In genomic region chr15:45948226-45948625, GRCh38 we compare ENCODE assay signal across 26 cellular contexts.
DNase-seq lines count a peak whose midpoint lies in the region; ATAC-seq and TF ChIP-seq lines count a peak whose summit lies in the region.
"Had no signal": no experiment of that assay in that cellular context is flagged by ENCODE, and none has a peak within 500 bp of the region (broad histone marks: within the 10 kb centered on the region; RNA-seq: fewer than 3 reads in every experiment).

No MANE protein-coding gene starts in this region.

- no peaks in the 10 kb centered on the region for H3K9me2 ChIP-seq in Loucy (replicated peaks; ENCODE audit: low read depth, low read length)

- peaks cover 18% of the 10 kb centered on the region for H3K4me1 ChIP-seq in Loucy (ENCODE audit: insufficient read depth, low read length, poor library complexity, severe bottlenecking)
- H3K4me1 ChIP-seq in mesenchymal stem cell (ENCODE audit: control insufficient read depth, insufficient read depth, low read depth, low read length) = peaks cover 3% of the 10 kb centered on the region
- H3K4me1 ChIP-seq: gastrocnemius medialis, stomach, thyroid gland had no signal

- no peak overlapping the region for H2BK12ac ChIP-seq in mesenchymal stem cell (ENCODE audit: low read length in 2 of 2)

- H4K8ac ChIP-seq in mesenchymal stem cell (ENCODE audit: low read length) = no peak overlapping the region

- H3K4me3 ChIP-seq in Loucy (ENCODE audit: low read length, poor library complexity, severe bottlenecking) = peak overlapping the region; percentile 19
- H3K4me3 ChIP-seq in astrocyte of the cerebellum (ENCODE audit: low read depth, low read length) = no peak overlapping the region
- no peak overlapping the region for H3K4me3 ChIP-seq in mesenchymal stem cell (ENCODE audit: insufficient read depth in 1 of 2, low read depth in 1 of 2, low read length in 2 of 2)
- H3K4me3 ChIP-seq: gastrocnemius medialis, ovary, skin epidermis, stomach, thyroid gland had no signal

- H3K14ac ChIP-seq in mesenchymal stem cell (ENCODE audit: low read length in 2 of 2) = no peak overlapping the region

- no peaks in the 10 kb centered on the region for H3K79me2 ChIP-seq in Loucy (ENCODE audit: insufficient read depth, low read length)

- H3K27me3 ChIP-seq in Loucy (ENCODE audit: insufficient read depth, low read length, poor library complexity, severe bottlenecking) (no peaks in the 10 kb centered on the region), mesenchymal stem cell (ENCODE audit: control insufficient read depth in 1 of 2, insufficient read depth in 1 of 2, low read length in 2 of 2) (peaks cover 0 to 10% of the 10 kb centered on the region in 2 experiments)
- H3K27me3 ChIP-seq: gastrocnemius medialis, ovary, stomach, thyroid gland had no signal

- in situ Hi-C loops in astrocyte of the cerebellum (cut with HindIII; ENCODE audit: low sequenced_read_pairs) = no loop called here

- no peak for ATAC-seq in HG03045 (IDR thresholded peaks at IDR 0.05; ENCODE audit: unreplicated experiment)
- ATAC-seq: gastrocnemius medialis; natural killer cell treated with Interleukin-12 subunit alpha and Interleukin-12 subunit beta and Interleukin-15 and Interleukin-18, amount 100 ng/mL, for 72 hours; Panc1 had no signal

- no peak overlapping the region for H2BK5ac ChIP-seq in mesenchymal stem cell (ENCODE audit: low read depth, low read length, poor library complexity, severe bottlenecking)

- H3F3A ChIP-seq in Loucy (ENCODE audit: low read depth) = no peaks in the 10 kb centered on the region

- H2AFZ ChIP-seq in Loucy (ENCODE audit: low read length) (peak overlapping the region; percentile 66), mesenchymal stem cell (ENCODE audit: low read depth, low read length) (peak overlapping the region; percentile 14)

- H3K23ac ChIP-seq in mesenchymal stem cell (ENCODE audit: low read length in 2 of 2) = no peak overlapping the region

- DNase-seq in H4 (ENCODE audit: low spot score) (peak; percentile 37), astrocyte of the cerebellum (ENCODE audit: low read depth) (peak; percentile 33), mesenchymal stem cell (no peak), cerebellum (ENCODE audit: low spot score) (no peak), ureter (ENCODE audit: low spot score) (no peak), NCI-H2171 treated with DMSO at 0.1 percent for 48 hours (lab: John Stamatoyannopoulos, UW) (no peak)
- DNase-seq: activated CD8-positive, alpha-beta memory T cell treated with anti-CD3 and anti-CD28 coated beads for 24 hours; activated effector memory CD4-positive, alpha-beta T cell treated with anti-CD3 and anti-CD28 coated beads, Interleukin-2, amount 50 U/mL, for 16 hours; activated naive CD8-positive, alpha-beta T cell treated with anti-CD3 and anti-CD28 coated beads, Interleukin-2, amount 10 ng/mL, durations not matched to agents 7 days and 5 days; DMS79 treated with DMSO at 0.1 percent for 48 hours; gastrocnemius medialis; hypothalamus; NCI-H1105; NCI-H2029 treated with DMSO at 0.1 percent for 48 hours; NCI-H446 treated with DMSO at 0.1 percent for 48 hours; ovary; retina; stimulated activated CD8-positive, alpha-beta memory T cell treated with anti-CD3 and anti-CD28 coated beads, Interleukin-4, amount 100 ng/mL, for 48 hours; stomach; thyroid gland had no signal

- no peak overlapping the region for H2AK5ac ChIP-seq in mesenchymal stem cell (ENCODE audit: low read length, severe bottlenecking)

- H3K79me1 ChIP-seq in mesenchymal stem cell (replicated peaks; ENCODE audit: low read length, poor library complexity, severe bottlenecking) = no peaks in the 10 kb centered on the region

- TF ChIP-seq CTCF in Loucy (conservative IDR thresholded peaks at IDR 0.05; ENCODE audit: low read length) = 0 out of 2 replicates have a peak, but pooled peaks have one; percentile 23
- TF ChIP-seq CTCF in astrocyte of the cerebellum (IDR thresholded peaks at IDR 0.05; ENCODE audit: low read depth, low read length, missing control alignments) = no peak

- H3K9me3 ChIP-seq in Loucy (ENCODE audit: insufficient read depth, low read depth, low read length) = no peaks in the 10 kb centered on the region
- H3K9me3 ChIP-seq in mesenchymal stem cell (ENCODE audit: control insufficient read depth, low read length) = no peaks in the 10 kb centered on the region
- H3K9me3 ChIP-seq: gastrocnemius medialis, ovary, stomach, thyroid gland had no signal

- H3K18ac ChIP-seq in mesenchymal stem cell (ENCODE audit: low read depth in 1 of 2, low read length in 2 of 2) = no peak overlapping the region

- H3K4ac ChIP-seq in mesenchymal stem cell (ENCODE audit: low read depth in 1 of 2, low read length in 2 of 2) = no peak overlapping the region

- WGBS in mesenchymal stem cell = 36% methylated on average over 3 of the region's 3 CpGs

- no peaks in the 10 kb centered on the region for H4K20me1 ChIP-seq in Loucy (ENCODE audit: insufficient read depth, low read length, poor library complexity, severe bottlenecking)

- peak overlapping the region; percentile 48 for H3K4me2 ChIP-seq in Loucy (ENCODE audit: low read depth, low read length, poor library complexity, severe bottlenecking)
- H3K4me2 ChIP-seq in mesenchymal stem cell (ENCODE audit: low read length, poor library complexity, severe bottlenecking) = no peak overlapping the region

- no peak overlapping the region for H4K91ac ChIP-seq in mesenchymal stem cell (ENCODE audit: low read length)

- H2BK120ac ChIP-seq in mesenchymal stem cell (ENCODE audit: low read depth, low read length) = no peak overlapping the region

- no peak overlapping the region for H3K27ac ChIP-seq in mesenchymal stem cell (ENCODE audit: low read length, poor library complexity, severe bottlenecking)
- H3K27ac ChIP-seq: gastrocnemius medialis, HL-60, ovary, skin epidermis, stomach, thyroid gland had no signal

- H3K36me3 ChIP-seq in Loucy (ENCODE audit: insufficient read depth, low read length) = no peaks in the 10 kb centered on the region
- H3K36me3 ChIP-seq in mesenchymal stem cell (ENCODE audit: control insufficient read depth in 1 of 2, insufficient read depth in 2 of 2, low read depth in 1 of 2, low read length in 2 of 2) = no peaks in the 10 kb centered on the region
- H3K36me3 ChIP-seq: gastrocnemius medialis, ovary, stomach, thyroid gland had no signal

- H2BK15ac ChIP-seq in mesenchymal stem cell (ENCODE audit: low read depth, poor library complexity, severe bottlenecking) = no peak overlapping the region

- H3K9ac ChIP-seq in Loucy (ENCODE audit: low read depth, low read length, poor library complexity, severe bottlenecking) (no peak overlapping the region), mesenchymal stem cell (ENCODE audit: low read length) (no peak overlapping the region)

Comparison
In these comparisons a context has a peak if more than half of its experiments do, and no peak if none do; other contexts are left out.
1. DNase-seq: peak in H4 (single experiment) and astrocyte of the cerebellum (single experiment); none in mesenchymal stem cell (single experiment), cerebellum (single experiment), ureter (single experiment) and NCI-H2171 treated with DMSO at 0.1 percent for 48 hours (single experiment).